Comparison of ENCODE assay signal across 8 cellular contexts in the genomic region with DNA sequence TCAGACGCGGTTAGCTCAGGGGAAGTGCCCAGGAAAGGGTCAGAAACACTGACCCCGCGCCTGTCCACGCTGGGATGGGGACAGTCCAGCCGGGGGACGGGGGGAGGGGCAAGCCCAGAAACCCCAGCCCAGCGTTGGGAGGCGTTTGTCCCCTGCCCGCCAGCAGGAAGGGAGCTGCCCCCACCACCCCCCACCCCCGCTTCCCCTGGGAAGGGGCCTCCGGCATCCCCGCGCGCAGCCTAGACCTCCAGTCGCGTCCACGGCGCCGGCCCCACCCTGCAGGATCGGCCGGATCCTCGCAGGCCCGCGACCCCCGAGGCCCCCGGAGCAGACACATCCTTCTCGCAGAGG. TPM values are rescaled to one million over a fixed set of nuclear protein-coding genes. Genes with fewer than 3 reads are reported as not detected.
DNase-seq lines count a peak whose midpoint lies in the region; ATAC-seq lines count a peak whose summit lies in the region.

No MANE protein-coding gene starts in this region.

- peaks cover 0 to 37% (median 6%) of the 10 kb centered on the region in 11 experiments; a peak in 9 of 22 replicates for H4K20me1 ChIP-seq in BLaER1 treated with 17β-estradiol and CSF1 and Interleukin-3, amounts not matched to agents 10 nM and 100 nM

- H3K4me3 ChIP-seq in BLaER1 treated with 17β-estradiol and CSF1 and Interleukin-3, amounts not matched to agents 10 nM and 100 nM: peak overlapping the region; percentile 61 to 81 (median 72)
- peak overlapping the region; percentile 60 for H3K4me3 ChIP-seq in naive thymus-derived CD4-positive, alpha-beta T cell (ENCODE audit: low read length)

- POLR2A ChIA-PET in naive thymus-derived CD4-positive, alpha-beta T cell (lab: Charles Lee): interaction anchor here (0.6 to 34.0 kb wide), 14 partner anchors 10 to 415 kb away, joined by 3 to 1101 read pairs (median 3); a partner anchor contains a TSS

- peaks cover 34% of the 10 kb centered on the region for H3K4me1 Mint-ChIP-seq in dendritic cell treated with granulocyte-macrophage colony-stimulating factor and Interleukin-4, amounts not matched to agents 40 ng/mL and 50 ng/mL, for 4 days (ENCODE audit: low read depth)
- peaks cover 5 to 35% (median 28%) of the 10 kb centered on the region in 7 donors for H3K4me1 Mint-ChIP-seq in naive thymus-derived CD4-positive, alpha-beta T cell

- no peaks in the 10 kb centered on the region for H3K9me3 Mint-ChIP-seq in dendritic cell treated with granulocyte-macrophage colony-stimulating factor and Interleukin-4, amounts not matched to agents 40 ng/mL and 50 ng/mL, for 4 days
- H3K9me3 Mint-ChIP-seq in naive thymus-derived CD4-positive, alpha-beta T cell: no peaks in the 10 kb centered on the region

- peaks cover 0 to 22% (median 8%) of the 10 kb centered on the region in 11 experiments; a peak in 10 of 22 replicates for H3K36me3 ChIP-seq in BLaER1 treated with 17β-estradiol and CSF1 and Interleukin-3, amounts not matched to agents 10 nM and 100 nM
- H3K36me3 ChIP-seq in naive thymus-derived CD4-positive, alpha-beta T cell (ENCODE audit: control insufficient read depth in 2 of 3, insufficient read depth in 3 of 3, low read length in 3 of 3): peaks cover 0 to 4% (median 0%) of the 10 kb centered on the region in 3 experiments

- intact Hi-C loops in dendritic cell treated with granulocyte-macrophage colony-stimulating factor and Interleukin-4, amounts not matched to agents 40 ng/mL and 50 ng/mL, for 4 days (cut with micrococcal nuclease): no loop called here
- intact Hi-C loops in naive thymus-derived CD4-positive, alpha-beta T cell (cut with micrococcal nuclease): loop anchor here (1.0 kb wide), 2 partner anchors 10 to 23 kb away; a partner anchor contains a TSS

- H3K4me3 Mint-ChIP-seq in dendritic cell treated with granulocyte-macrophage colony-stimulating factor and Interleukin-4, amounts not matched to agents 40 ng/mL and 50 ng/mL, for 4 days: peak overlapping the region; percentile 78
- peak overlapping the region; percentile 74 to 91 (median 88) for H3K4me3 Mint-ChIP-seq in naive thymus-derived CD4-positive, alpha-beta T cell

- ATAC-seq in naive thymus-derived CD4-positive, alpha-beta T cell: no peak
- ATAC-seq in HG02798 (IDR thresholded peaks at IDR 0.05; ENCODE audit: poor library complexity, unreplicated experiment) (no peak), GM18520 (IDR thresholded peaks at IDR 0.05; ENCODE audit: unreplicated experiment) (no peak)

- H3K9me3 ChIP-seq in BLaER1 treated with 17β-estradiol and CSF1 and Interleukin-3, amounts not matched to agents 10 nM and 100 nM (replicated peaks in 1 of 11): no peaks in the 10 kb centered on the region
- no peaks in the 10 kb centered on the region for H3K9me3 ChIP-seq in naive thymus-derived CD4-positive, alpha-beta T cell (ENCODE audit: control insufficient read depth in 2 of 3, low read length in 3 of 3)

- H3K27me3 Mint-ChIP-seq in dendritic cell treated with granulocyte-macrophage colony-stimulating factor and Interleukin-4, amounts not matched to agents 40 ng/mL and 50 ng/mL, for 4 days: peaks cover 15% of the 10 kb centered on the region
- no peaks in the 10 kb centered on the region for H3K27me3 Mint-ChIP-seq in naive thymus-derived CD4-positive, alpha-beta T cell

- H3K9ac ChIP-seq in BLaER1 treated with 17β-estradiol and CSF1 and Interleukin-3, amounts not matched to agents 10 nM and 100 nM: peak overlapping the region; percentile 61 to 83 (median 79)

- H3K36me3 Mint-ChIP-seq in dendritic cell treated with granulocyte-macrophage colony-stimulating factor and Interleukin-4, amounts not matched to agents 40 ng/mL and 50 ng/mL, for 4 days (ENCODE audit: low read depth): peaks cover 10% of the 10 kb centered on the region
- peaks cover 0 to 12% (median 10%) of the 10 kb centered on the region in 5 donors for H3K36me3 Mint-ChIP-seq in naive thymus-derived CD4-positive, alpha-beta T cell

- peak overlapping the region; percentile 77 to 94 (median 85) for H3K4me2 ChIP-seq in BLaER1 treated with 17β-estradiol and CSF1 and Interleukin-3, amounts not matched to agents 10 nM and 100 nM

- H3K27ac ChIP-seq in BLaER1 treated with 17β-estradiol and CSF1 and Interleukin-3, amounts not matched to agents 10 nM and 100 nM: peak overlapping the region; percentile 52 to 83 (median 71); a peak in 21 of 22 replicates
- H3K27ac ChIP-seq in naive thymus-derived CD4-positive, alpha-beta T cell (ENCODE audit: low read depth, low read length): peak overlapping the region; percentile 80

- peaks cover 8 to 35% (median 25%) of the 10 kb centered on the region in 10 experiments for H3K4me1 ChIP-seq in BLaER1 treated with 17β-estradiol and CSF1 and Interleukin-3, amounts not matched to agents 10 nM and 100 nM
- peaks cover 12 to 14% of the 10 kb centered on the region in 2 donors for H3K4me1 ChIP-seq in naive thymus-derived CD4-positive, alpha-beta T cell (ENCODE audit: control insufficient read depth in 2 of 2, insufficient read depth in 2 of 2, low read length in 2 of 2)

- no peak overlapping the region for H3K27ac Mint-ChIP-seq in dendritic cell treated with granulocyte-macrophage colony-stimulating factor and Interleukin-4, amounts not matched to agents 40 ng/mL and 50 ng/mL, for 4 days
- peak overlapping the region; percentile 76 to 93 (median 84) for H3K27ac Mint-ChIP-seq in naive thymus-derived CD4-positive, alpha-beta T cell

- no peaks in the 10 kb centered on the region for H3K27me3 ChIP-seq in BLaER1 treated with 17β-estradiol and CSF1 and Interleukin-3, amounts not matched to agents 10 nM and 100 nM
- no peaks in the 10 kb centered on the region for H3K27me3 ChIP-seq in naive thymus-derived CD4-positive, alpha-beta T cell (ENCODE audit: control insufficient read depth in 2 of 2, insufficient read depth in 2 of 2, low read length in 2 of 2)

- CTCF ChIA-PET in naive thymus-derived CD4-positive, alpha-beta T cell (lab: Charles Lee): interaction anchor here (0.5 to 3.2 kb wide), 7 partner anchors 8 to 383 kb away, joined by 3 to 16 read pairs (median 5); no protein-coding TSS in a partner anchor

- DNase-seq in HuH-7.5 (ENCODE audit: low spot score): peak; percentile 52
- DNase-seq in naive thymus-derived CD4-positive, alpha-beta T cell: no peak
- no peak for DNase-seq in ureter (ENCODE audit: low spot score)
- no peak for DNase-seq in activated gamma-delta T cell (lab: John Stamatoyannopoulos, UW)

RNA-seq across cellular contexts. Expression of a gene that starts 0.3 kb away (rescaled TPM):
- total RNA-seq in naive thymus-derived CD4-positive, alpha-beta T cell: 10 to 100 TPM; 21.3 to 45.4 (median 24.7) TPM
- 10 to 100 TPM; 34.0 to 46.1 TPM for polyA plus RNA-seq in naive thymus-derived CD4-positive, alpha-beta T cell
- total RNA-seq in ureter: 141 TPM

RNA-seq across cellular contexts. Expression of a gene that starts 20.5 kb away (rescaled TPM):
- total RNA-seq in naive thymus-derived CD4-positive, alpha-beta T cell: under 1 TPM in 1 of 5 experiments, not detected in 4; 0.46 TPM
- not detected for polyA plus RNA-seq in naive thymus-derived CD4-positive, alpha-beta T cell
- 3.0 TPM for total RNA-seq in ureter

RNA-seq across cellular contexts. Expression of a gene that starts 22.5 kb away (rescaled TPM):
- total RNA-seq in naive thymus-derived CD4-positive, alpha-beta T cell: 100 to 1,000 TPM in 4 of 5 experiments, 10 to 100 TPM in 1; 87.4 to 574 (median 177) TPM
- polyA plus RNA-seq in naive thymus-derived CD4-positive, alpha-beta T cell: 100 to 1,000 TPM; 221 to 307 TPM
- 81.6 TPM for total RNA-seq in ureter

RNA-seq across cellular contexts. Expression of a gene that starts 33.7 kb away (rescaled TPM):
- 100 to 1,000 TPM; 123 to 218 (median 150) TPM for total RNA-seq in naive thymus-derived CD4-positive, alpha-beta T cell
- polyA plus RNA-seq in naive thymus-derived CD4-positive, alpha-beta T cell: 100 to 1,000 TPM; 290 to 325 TPM
- 104 TPM for total RNA-seq in ureter
